In genomic region chrX:52422884-52423283, GRCh38 we compare ENCODE assay signal across 22 cellular contexts. TPM values are rescaled to one million over a fixed set of nuclear protein-coding genes. Genes with fewer than 3 reads are reported as not detected.
A peak's percentile ranks its signal among the peaks of the same experiment; 100 is the strongest.
DNase-seq lines count a peak whose midpoint lies in the region; ATAC-seq and TF ChIP-seq lines count a peak whose summit lies in the region.
"Had no signal": no experiment of that assay in that cellular context is flagged by ENCODE, and none has a peak within 500 bp of the region (broad histone marks: within the 10 kb centered on the region; RNA-seq: fewer than 3 reads in every experiment).

No MANE protein-coding gene starts in this region.

- peaks cover 4% of the 10 kb centered on the region for H3K36me3 Mint-ChIP-seq in MCF 10A (ENCODE audit: insufficient read depth, unreplicated experiment)
- H3K36me3 Mint-ChIP-seq: activated naive CD4-positive, alpha-beta T cell treated with anti-CD3 and anti-CD28 coated beads, Interleukin-2, amount 10 ng/mL, durations not matched to agents 7 days and 5 days; brain; CD4-positive, alpha-beta memory T cell; natural killer cell; T-cell had no signal

- no TSS peak for BruUV-seq in MCF 10A (replicated peaks; lab: Mats Ljungman, UMichigan)

- no peak overlapping the region for H3K4me3 Mint-ChIP-seq in MCF 10A (ENCODE audit: unreplicated experiment)
- H3K4me3 Mint-ChIP-seq: activated naive CD4-positive, alpha-beta T cell treated with anti-CD3 and anti-CD28 coated beads, Interleukin-2, amount 10 ng/mL, durations not matched to agents 7 days and 5 days; brain; CD4-positive, alpha-beta memory T cell; natural killer cell; T-cell had no signal

- intact Hi-C loops in MCF 10A (cut with micrococcal nuclease) (no loop called here), breast epithelium (cut with DNase I; ENCODE audit: low total_unique reads) (no loop called here), posterior cingulate gyrus (cut with DNase I) (no loop called here)

- H3K36me3 ChIP-seq in breast epithelium, result no peaks in the 10 kb centered on the region
- H3K36me3 ChIP-seq: thoracic aorta had no signal

- CTCF ChIA-PET in MCF 10A (lab: Yijun Ruan, JAX), result no interaction called here

- POLR2A ChIA-PET in MCF 10A (lab: Yijun Ruan, JAX), result no interaction called here

- no peak overlapping the region for H3K27ac ChIP-seq in breast epithelium
- H3K27ac ChIP-seq: 22Rv1, thoracic aorta had no signal

- H3K4me1 ChIP-seq in breast epithelium, result no peaks in the 10 kb centered on the region

- peaks cover 15% of the 10 kb centered on the region for H3K9me3 Mint-ChIP-seq in MCF 10A (ENCODE audit: unreplicated experiment)
- H3K9me3 Mint-ChIP-seq: activated naive CD4-positive, alpha-beta T cell treated with anti-CD3 and anti-CD28 coated beads, Interleukin-2, amount 10 ng/mL, durations not matched to agents 7 days and 5 days; CD4-positive, alpha-beta memory T cell; natural killer cell; T-cell had no signal

- no peak for TF ChIP-seq POLR2A in breast epithelium (IDR thresholded peaks at IDR 0.05)

- H3K4me1 Mint-ChIP-seq in MCF 10A (ENCODE audit: insufficient read depth, unreplicated experiment), result no peaks in the 10 kb centered on the region
- H3K4me1 Mint-ChIP-seq: activated naive CD4-positive, alpha-beta T cell treated with anti-CD3 and anti-CD28 coated beads, Interleukin-2, amount 10 ng/mL, durations not matched to agents 7 days and 5 days; brain; CD4-positive, alpha-beta memory T cell; natural killer cell; T-cell had no signal

- peaks cover 77% of the 10 kb centered on the region for H3K27me3 Mint-ChIP-seq in MCF 10A (ENCODE audit: insufficient read depth, unreplicated experiment)
- H3K27me3 Mint-ChIP-seq: activated naive CD4-positive, alpha-beta T cell treated with anti-CD3 and anti-CD28 coated beads, Interleukin-2, amount 10 ng/mL, durations not matched to agents 7 days and 5 days; brain had no signal

- DNase-seq in MCF 10A (ENCODE audit: unreplicated experiment) (peak; percentile 35), breast epithelium (ENCODE audit: low spot score in 2 of 2) (no peak), amniotic stem cell (lab: John Stamatoyannopoulos, UW) (peak; percentile 35), fibroblast of pulmonary artery (ENCODE audit: low read depth) (peak; percentile 64), posterior cingulate gyrus (no peak), UCSD-AML1 (lab: John Stamatoyannopoulos, UW; ENCODE audit: unreplicated experiment) (no peak), NCI-H2081 treated with DMSO at 0.1 percent for 48 hours (lab: John Stamatoyannopoulos, UW) (no peak)
- DNase-seq: activated CD4-positive, alpha-beta T cell treated with anti-CD3 and anti-CD28 coated beads, Interleukin-2, amount 50 U/mL, for 1 hour; activated CD8-positive, alpha-beta memory T cell treated with anti-CD3 and anti-CD28 coated beads, Interleukin-2, amount 50 U/mL, for 48 hours; activated naive CD4-positive, alpha-beta T cell treated with anti-CD3 and anti-CD28 coated beads, Interleukin-2, amount 10 ng/mL, durations not matched to agents 7 days and 5 days; CD4-positive, alpha-beta memory T cell; MV-4-11; natural killer cell; NCI-H1930; T-cell had no signal

- H3K27me3 ChIP-seq in breast epithelium, result peaks cover 0 to 59% of the 10 kb centered on the region in 2 donors

- H3K9me3 ChIP-seq in breast epithelium, result no peaks in the 10 kb centered on the region
- H3K9me3 ChIP-seq: thoracic aorta had no signal

- H3K27ac Mint-ChIP-seq in MCF 10A (ENCODE audit: low read depth, unreplicated experiment), result no peak overlapping the region
- H3K27ac Mint-ChIP-seq: activated naive CD4-positive, alpha-beta T cell treated with anti-CD3 and anti-CD28 coated beads, Interleukin-2, amount 10 ng/mL, durations not matched to agents 7 days and 5 days; brain; CD4-positive, alpha-beta memory T cell; natural killer cell; T-cell had no signal

- H3K4me3 ChIP-seq in breast epithelium, result no peak overlapping the region
- no peak overlapping the region for H3K4me3 ChIP-seq in fibroblast of pulmonary artery (replicated peaks; ENCODE audit: low read depth, low read length)
- H3K4me3 ChIP-seq: thoracic aorta had no signal

- no peak for ATAC-seq in GM18502 (IDR thresholded peaks at IDR 0.05; ENCODE audit: poor library complexity, unreplicated experiment)
- ATAC-seq: esophagus mucosa, natural killer cell, Right ventricle myocardium inferior, T-cell had no signal

- TF ChIP-seq CTCF in MCF 10A (IDR thresholded peaks at IDR 0.05; ENCODE audit: unreplicated experiment), result no peak
- TF ChIP-seq CTCF in breast epithelium (IDR thresholded peaks at IDR 0.05), result no peak
- TF ChIP-seq CTCF in fibroblast of pulmonary artery (IDR thresholded peaks at IDR 0.05; ENCODE audit: low read length, missing control alignments), result no peak

RNA-seq across cellular contexts. Expression of gene XAGE2, which starts 54.1 kb away (rescaled TPM):
- total RNA-seq in MCF 10A (2022), result not detected in 2 replicates
- not detected for total RNA-seq in breast epithelium
- total RNA-seq: CD4-positive, alpha-beta memory T cell; esophagus mucosa; mesenteric fat pad; natural killer cell; Right ventricle myocardium inferior; T-cell; thoracic aorta had no signal

Comparison
In these comparisons a context has a peak if more than half of its experiments do, and no peak if none do; other contexts are left out.
1. DNase-seq: peak in MCF 10A (single experiment), amniotic stem cell (single experiment) and fibroblast of pulmonary artery (single experiment); none in breast epithelium (0 of 2), posterior cingulate gyrus (0 of 10), UCSD-AML1 (single experiment) and NCI-H2081 treated with DMSO at 0.1 percent for 48 hours (single experiment).